ENCODE assay signal across 8 cellular contexts in genomic region chr1:160354388-160354985, GRCh38. TPM values are rescaled to one million over a fixed set of nuclear protein-coding genes. Genes with fewer than 3 reads are reported as not detected.
A peak's percentile ranks its signal among the peaks of the same experiment; 100 is the strongest.
DNase-seq lines count a peak whose midpoint lies in the region; ATAC-seq and TF ChIP-seq lines count a peak whose summit lies in the region.

No MANE protein-coding gene starts in this region.

- H3K27ac Mint-ChIP-seq in MCF 10A (ENCODE audit: low read depth, unreplicated experiment) = no peak overlapping the region

- POLR2A ChIA-PET in MCF 10A (lab: Yijun Ruan, JAX) = interaction anchor here (0.8 to 3.8 kb wide), 4 partner anchors 10 to 70 kb away, joined by 3 to 18 read pairs (median 7); partner anchors contain the start of genes NCSTN and PEX19

- H3K27me3 Mint-ChIP-seq in MCF 10A (ENCODE audit: insufficient read depth, unreplicated experiment) = no peaks in the 10 kb centered on the region

- TF ChIP-seq CTCF in MCF 10A (IDR thresholded peaks at IDR 0.05; ENCODE audit: unreplicated experiment) (peak; percentile 46), breast epithelium (IDR thresholded peaks at IDR 0.05) (peak in 1 of 3 donors; percentile 23), dorsolateral prefrontal cortex (IDR thresholded peaks at IDR 0.05 in 54 of 56, conservative IDR thresholded peaks at IDR 0.05 in 2 of 56; ENCODE audit: low read depth in 1 of 56, partially characterized antibody in 56 of 56) (peak in 50 of 56 donors; percentile 22 to 64 (median 46))

- H3K36me3 ChIP-seq in breast epithelium = peaks cover 37% of the 10 kb centered on the region

- no peaks in the 10 kb centered on the region for H3K9me3 ChIP-seq in breast epithelium

- intact Hi-C loops in MCF 10A (cut with micrococcal nuclease) (loop anchor here (1.0 kb wide), 1 partner anchor 62 kb away; no protein-coding TSS in a partner anchor), breast epithelium (cut with DNase I; ENCODE audit: low total_unique reads) (no loop called here), dorsolateral prefrontal cortex (cut with DNase I) (no loop called here)

- H3K4me1 ChIP-seq in breast epithelium = no peaks in the 10 kb centered on the region

- H3K27me3 ChIP-seq in breast epithelium = no peaks in the 10 kb centered on the region
- no peaks in the 10 kb centered on the region for H3K27me3 ChIP-seq in dorsolateral prefrontal cortex

- ATAC-seq in HG03175 (IDR thresholded peaks at IDR 0.05; ENCODE audit: unreplicated experiment) = no peak
- ATAC-seq in GM21723 (IDR thresholded peaks at IDR 0.05; ENCODE audit: unreplicated experiment) = no peak

- no peak overlapping the region for H3K4me3 ChIP-seq in breast epithelium
- no peak overlapping the region for H3K4me3 ChIP-seq in dorsolateral prefrontal cortex

- TF ChIP-seq POLR2A in breast epithelium (IDR thresholded peaks at IDR 0.05) = no peak

- no peaks in the 10 kb centered on the region for H3K9me3 Mint-ChIP-seq in MCF 10A (ENCODE audit: unreplicated experiment)

- DNase-seq in MCF 10A (ENCODE audit: unreplicated experiment) (peak; percentile 39), breast epithelium (ENCODE audit: low spot score in 2 of 2) (no peak), NCI-H2171 treated with DMSO at 0.1 percent for 48 hours (lab: John Stamatoyannopoulos, UW) (peak; percentile 29), dorsolateral prefrontal cortex (peak in 1 of 10 donors; percentile 15), renal cortical epithelial cell (ENCODE audit: low read depth) (peak; percentile 9), superior temporal gyrus (ENCODE audit: extremely low spot score) (no peak)

- H3K27ac ChIP-seq in breast epithelium = no peak overlapping the region
- H3K27ac ChIP-seq in dorsolateral prefrontal cortex = peak overlapping the region in 4 of 59 donors; percentile 6 to 44 (median 36)

- H3K4me3 Mint-ChIP-seq in MCF 10A (ENCODE audit: unreplicated experiment) = no peak overlapping the region

- no TSS peak for BruUV-seq in MCF 10A (replicated peaks; lab: Mats Ljungman, UMichigan)

- H3K4me1 Mint-ChIP-seq in MCF 10A (ENCODE audit: insufficient read depth, unreplicated experiment) = no peaks in the 10 kb centered on the region

- peaks cover 83% of the 10 kb centered on the region for H3K36me3 Mint-ChIP-seq in MCF 10A (ENCODE audit: insufficient read depth, unreplicated experiment)

- CTCF ChIA-PET in MCF 10A (lab: Yijun Ruan, JAX) = interaction anchor here (0.5 to 9.8 kb wide), 32 partner anchors 9 to 731 kb away, joined by 3 to 214 read pairs (median 5); partner anchors contain the start of genes COPA, NCSTN and NHLH1

RNA-seq across cellular contexts. Expression of gene NCSTN, which starts 11.3 kb away (rescaled TPM):
- 125 and 129 TPM in 2 replicates for total RNA-seq in MCF 10A (2022)
- total RNA-seq in breast epithelium = 10 to 100 TPM; 66.4 to 83.5 (median 76.0) TPM
- 10 to 100 TPM; 44.1 to 95.7 (median 60.5) TPM for total RNA-seq in dorsolateral prefrontal cortex
- total RNA-seq in renal cortical epithelial cell = 113 and 168 TPM in 2 replicates

RNA-seq across cellular contexts. Expression of gene COPA, which starts 11.4 kb away (rescaled TPM):
- 273 and 353 TPM in 2 replicates for total RNA-seq in MCF 10A (2022)
- 100 to 1,000 TPM; 138 to 170 (median 153) TPM for total RNA-seq in breast epithelium
- 100 to 1,000 TPM; 107 to 252 (median 197) TPM for total RNA-seq in dorsolateral prefrontal cortex
- total RNA-seq in renal cortical epithelial cell = 206 and 250 TPM in 2 replicates

RNA-seq across cellular contexts. Expression of gene NHLH1, which starts 12.4 kb away (rescaled TPM):
- 0.12 and 0.20 TPM in 2 replicates for total RNA-seq in MCF 10A (2022)
- total RNA-seq in breast epithelium = under 1 TPM in 1 of 3 donors, not detected in 2; 0.15 TPM
- 1 to 10 TPM in 50 of 120 experiments, under 1 TPM in 68, not detected in 2; 0.18 to 3.4 (median 0.90) TPM for total RNA-seq in dorsolateral prefrontal cortex
- 0.05 TPM in 1 of 2 replicates, not detected in the other for total RNA-seq in renal cortical epithelial cell

RNA-seq across cellular contexts. Expression of gene VANGL2, which starts 45.9 kb away (rescaled TPM):
- total RNA-seq in MCF 10A (2022) (0.26 and 0.27 TPM in 2 replicates), breast epithelium (1 to 10 TPM in 2 of 3 donors, under 1 TPM in 1; 0.48 to 7.6 (median 5.6) TPM), dorsolateral prefrontal cortex (10 to 100 TPM in 25 of 120 experiments, 1 to 10 TPM in 95; 3.5 to 15.6 (median 8.0) TPM), renal cortical epithelial cell (4.2 and 17.7 TPM in 2 replicates)

Comparison
In these comparisons a context has a peak if more than half of its experiments do, and no peak if none do; other contexts are left out.
1. DNase-seq: peak in MCF 10A (single experiment), NCI-H2171 treated with DMSO at 0.1 percent for 48 hours (single experiment) and renal cortical epithelial cell (single experiment); none in breast epithelium (0 of 2) and superior temporal gyrus (single experiment).